ENCODE assay signal across 24 cellular contexts in genomic region chr5:6402939-6403338, GRCh38. TPM values are rescaled to one million over a fixed set of nuclear protein-coding genes. Genes with fewer than 3 reads are reported as not detected.
DNase-seq lines count a peak whose midpoint lies in the region; ATAC-seq and TF ChIP-seq lines count a peak whose summit lies in the region.
"Had no signal": no experiment of that assay in that cellular context is flagged by ENCODE, and none has a peak within 500 bp of the region (broad histone marks: within the 10 kb centered on the region; RNA-seq: fewer than 3 reads in every experiment).

No MANE protein-coding gene starts in this region.

- H3K9ac ChIP-seq in mammary epithelial cell (ENCODE audit: insufficient read depth, low read length) (no peak overlapping the region), OCI-LY3 (ENCODE audit: low read length) (no peak overlapping the region)

- peak; percentile 54 for DNase-seq in mammary epithelial cell
- DNase-seq in MCF 10A (ENCODE audit: unreplicated experiment) = no peak
- DNase-seq in NCI-H524 (lab: John Stamatoyannopoulos, UW) = no peak
- DNase-seq in NCI-H187 treated with DMSO at 0.1 percent for 48 hours (lab: John Stamatoyannopoulos, UW) = no peak
- DNase-seq in globus pallidus (ENCODE audit: low spot score) = no peak
- no peak for DNase-seq in cerebellum (ENCODE audit: low spot score)
- DNase-seq: activated CD4-positive, alpha-beta T cell treated with anti-CD3 and anti-CD28 coated beads, Interleukin-2, amount 50 U/mL, for 48 hours; Calu3; GF-D8; HCEC 1CT; KG1; mesendoderm; NCI-H187; NCI-H82; right cardiac atrium; SJCRH30; stimulated activated CD4-positive, alpha-beta T cell treated with anti-CD3 and anti-CD28 coated beads, Interleukin-1b, Interleukin-23, amount 100 ng/mL, for 48 hours; thyroid gland had no signal

- no peak overlapping the region for H3K4me3 Mint-ChIP-seq in MCF 10A (ENCODE audit: unreplicated experiment)

- 62% methylated on average over 6 of the region's 6 CpGs for WGBS in mammary epithelial cell (ENCODE audit: low coverage, missing lambda C conversion rate)

- dilution Hi-C loops in mammary epithelial cell (cut with HindIII; ENCODE audit: low sequenced_read_pairs) = no loop called here

- H3K4me1 ChIP-seq in mammary epithelial cell (ENCODE audit: insufficient read depth, low read length) (peaks cover 19% of the 10 kb centered on the region), OCI-LY3 (ENCODE audit: low read length) (peaks cover 19% of the 10 kb centered on the region)
- H3K4me1 ChIP-seq: SJCRH30, thyroid gland had no signal

- H3K4me2 ChIP-seq in mammary epithelial cell (ENCODE audit: insufficient read depth, low read depth, low read length) (no peak overlapping the region), OCI-LY3 (ENCODE audit: low read length) (peak overlapping the region; percentile 10; the same call in 1 of the 2 replicates)

- no peak overlapping the region for H3K4me3 ChIP-seq in mammary epithelial cell (replicated peaks in 1 of 3; ENCODE audit: insufficient read depth in 1 of 3, low read depth in 2 of 3, low read length in 3 of 3)
- H3K4me3 ChIP-seq in OCI-LY3 (ENCODE audit: low read length) = no peak overlapping the region
- H3K4me3 ChIP-seq: coronary artery, SJCRH30, thyroid gland had no signal

- H3K79me2 ChIP-seq in mammary epithelial cell (ENCODE audit: insufficient read depth, low read length) (no peaks in the 10 kb centered on the region), OCI-LY3 (ENCODE audit: low read length) (no peaks in the 10 kb centered on the region)

- BruUV-seq in mammary epithelial cell (replicated peaks; lab: Mats Ljungman, UMichigan) (no TSS peak), MCF 10A (replicated peaks; lab: Mats Ljungman, UMichigan) (no TSS peak)

- H3K27ac ChIP-seq in mammary epithelial cell (ENCODE audit: insufficient read depth, low read depth, low read length) = no peak overlapping the region
- H3K27ac ChIP-seq in OCI-LY3 (ENCODE audit: low read length) = no peak overlapping the region
- H3K27ac ChIP-seq: coronary artery, HL-60, neutrophil, SJCRH30, thyroid gland had no signal

- no peaks in the 10 kb centered on the region for H4K20me1 ChIP-seq in mammary epithelial cell (ENCODE audit: insufficient read depth, low read length)
- no peaks in the 10 kb centered on the region for H4K20me1 ChIP-seq in OCI-LY3 (ENCODE audit: insufficient read depth, low read length)

- in situ Hi-C loops in mammary epithelial cell (cut with MboI; ENCODE audit: low sequenced_read_pairs in 2 of 2) = no loop called here

- H3K9me3 Mint-ChIP-seq in MCF 10A (ENCODE audit: unreplicated experiment) = no peaks in the 10 kb centered on the region

- TF ChIP-seq CTCF in mammary epithelial cell (conservative IDR thresholded peaks at IDR 0.05 in 1 of 2, IDR thresholded peaks at IDR 0.05 in 1 of 2; ENCODE audit: extremely low read depth in 1 of 2, insufficient read depth in 1 of 2, low read depth in 1 of 2, low read length in 2 of 2) (no peak), MCF 10A (IDR thresholded peaks at IDR 0.05; ENCODE audit: unreplicated experiment) (no peak), OCI-LY3 (IDR thresholded peaks at IDR 0.05; ENCODE audit: low read depth, low read length) (no peak)

- no peak overlapping the region for H3K27ac Mint-ChIP-seq in MCF 10A (ENCODE audit: low read depth, unreplicated experiment)

- H3K36me3 ChIP-seq in mammary epithelial cell (ENCODE audit: insufficient read depth, low read length) (no peaks in the 10 kb centered on the region), OCI-LY3 (replicated peaks; ENCODE audit: low read depth, low read length) (no peaks in the 10 kb centered on the region)
- H3K36me3 ChIP-seq: neutrophil, SJCRH30, thyroid gland had no signal

- intact Hi-C loops in mammary epithelial cell (cut with micrococcal nuclease) = no loop called here
- intact Hi-C loops in MCF 10A (cut with micrococcal nuclease) = no loop called here

- CTCF ChIA-PET in mammary epithelial cell (lab: Charles Lee; ENCODE audit: low non-redundant PET) (no interaction called here), MCF 10A (lab: Yijun Ruan, JAX) (interaction anchor here (0.7 to 0.8 kb wide), 2 partner anchors 32 to 783 kb away, joined by 3 read pairs; no protein-coding TSS in a partner anchor)

- peaks cover 6% of the 10 kb centered on the region for H3K36me3 Mint-ChIP-seq in MCF 10A (ENCODE audit: insufficient read depth, unreplicated experiment)

- POLR2A ChIA-PET in MCF 10A (lab: Yijun Ruan, JAX) = no interaction called here

- no peak overlapping the region for H2AFZ ChIP-seq in mammary epithelial cell (ENCODE audit: low read depth, low read length)
- H2AFZ ChIP-seq in OCI-LY3 (ENCODE audit: low read depth, low read length) = no peak overlapping the region

- no peaks in the 10 kb centered on the region for H3K27me3 Mint-ChIP-seq in MCF 10A (ENCODE audit: insufficient read depth, unreplicated experiment)

- H3K27me3 ChIP-seq in mammary epithelial cell (ENCODE audit: insufficient read depth, low read length) (no peaks in the 10 kb centered on the region), OCI-LY3 (ENCODE audit: low read depth, low read length) (no peaks in the 10 kb centered on the region)
- H3K27me3 ChIP-seq: SJCRH30, thyroid gland had no signal

- ATAC-seq in HG03442 (IDR thresholded peaks at IDR 0.05; ENCODE audit: unreplicated experiment) = peak; percentile 45
- ATAC-seq: right cardiac atrium had no signal

- H3K9me3 ChIP-seq in mammary epithelial cell (replicated peaks; ENCODE audit: insufficient read depth, low read length) (no peaks in the 10 kb centered on the region), OCI-LY3 (ENCODE audit: insufficient read depth, low read length) (no peaks in the 10 kb centered on the region)
- H3K9me3 ChIP-seq: neutrophil, SJCRH30, thyroid gland had no signal

- H3K4me1 Mint-ChIP-seq in MCF 10A (ENCODE audit: insufficient read depth, unreplicated experiment) = peaks cover 13% of the 10 kb centered on the region

RNA-seq across cellular contexts. Expression of gene MED10, which starts 24.6 kb away (rescaled TPM):
- 10 to 100 TPM; 17.0 to 59.5 TPM for total RNA-seq in mammary epithelial cell
- 38.5 TPM for polyA plus RNA-seq in mammary epithelial cell
- 6.0 TPM for polyA minus RNA-seq in mammary epithelial cell
- 84.9 and 85.1 TPM in 2 replicates for total RNA-seq in MCF 10A (2022)
- 14.2 TPM for total RNA-seq in cerebellum

RNA-seq across cellular contexts. Expression of gene UBE2QL1, which starts 45.7 kb away (rescaled TPM):
- 1 to 10 TPM in 1 of 2 donors, not detected in 1; 1.0 TPM for total RNA-seq in mammary epithelial cell
- 0.01 TPM for polyA plus RNA-seq in mammary epithelial cell
- not detected for polyA minus RNA-seq in mammary epithelial cell
- total RNA-seq in MCF 10A (2022) = not detected in 2 replicates
- total RNA-seq in cerebellum = 22.6 TPM
- total RNA-seq: Calu3, epithelial cell of proximal tubule had no signal

Comparison
In these comparisons a context has a peak if more than half of its experiments do, and no peak if none do; other contexts are left out.
1. RNA of gene UBE2QL1, which starts 45.7 kb away (total RNA-seq): 22.6 TPM in cerebellum (single experiment); 1.0 TPM in mammary epithelial cell and not detected in MCF 10A; every median in the first group is over 10 times any median in the second.